Comparison of ENCODE assay signal across 28 cellular contexts in the genomic region with DNA sequence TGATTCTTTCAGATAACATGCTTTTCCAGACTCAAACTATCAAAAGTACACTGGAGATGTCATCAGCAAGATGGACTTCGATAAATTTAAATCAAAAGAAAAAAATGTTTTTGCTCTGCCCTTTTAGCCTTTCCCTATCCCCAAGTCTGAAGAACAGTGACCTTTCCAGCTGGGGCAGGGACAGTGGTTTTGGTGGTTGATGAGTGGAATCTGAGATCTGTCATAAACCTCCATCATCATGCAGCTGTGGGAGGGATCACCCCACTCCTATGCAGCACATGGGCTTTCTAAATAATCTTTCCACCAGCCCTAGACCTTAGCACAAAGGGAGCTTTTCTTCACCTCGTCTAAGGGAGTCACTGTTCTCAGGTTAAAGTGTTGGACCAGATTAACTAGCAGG.
A peak's percentile ranks its signal among the peaks of the same experiment; 100 is the strongest.
DNase-seq lines count a peak whose midpoint lies in the region; ATAC-seq and TF ChIP-seq lines count a peak whose summit lies in the region.
"Had no signal": no experiment of that assay in that cellular context is flagged by ENCODE, and none has a peak within 500 bp of the region (broad histone marks: within the 10 kb centered on the region; RNA-seq: fewer than 3 reads in every experiment).

No MANE protein-coding gene starts in this region.

- no peak overlapping the region for H2BK120ac ChIP-seq in IMR-90 (ENCODE audit: low read depth, low read length)

- no peak overlapping the region for H2AK9ac ChIP-seq in IMR-90 (replicated peaks; ENCODE audit: low read depth, low read length, poor library complexity)

- H3K9me3 ChIP-seq in IMR-90 (ENCODE audit: control insufficient read depth, insufficient read depth, low read length): no peaks in the 10 kb centered on the region
- H3K9me3 ChIP-seq: SJCRH30 had no signal

- no peak overlapping the region for H3K4ac ChIP-seq in IMR-90 (ENCODE audit: low read depth, low read length)

- no peak overlapping the region for H2BK20ac ChIP-seq in IMR-90 (ENCODE audit: low read depth, low read length)

- no peak for TF ChIP-seq CTCF in IMR-90 (conservative IDR thresholded peaks at IDR 0.05; ENCODE audit: low read depth, low read length)
- TF ChIP-seq CTCF in choroid plexus epithelial cell (conservative IDR thresholded peaks at IDR 0.05; ENCODE audit: low read depth, low read length): no peak

- H4K8ac ChIP-seq in IMR-90 (ENCODE audit: low read depth in 2 of 2, low read length in 2 of 2): no peak overlapping the region

- no CpG with 5 or more reads among the region's 2 CpGs for WGBS in IMR-90 (ENCODE audit: extremely low coverage in 2 of 2, insufficient read length in 1 of 2), 2 experiments

- in situ Hi-C loops in IMR-90 (cut with MboI; ENCODE audit: low sequenced_read_pairs): no loop called here

- POLR2A ChIA-PET in IMR-90 (lab: Charles Lee; ENCODE audit: unreplicated experiment): no interaction called here

- H2BK5ac ChIP-seq in IMR-90 (ENCODE audit: low read depth, low read length, poor library complexity, severe bottlenecking): no peak overlapping the region

- H3K56ac ChIP-seq in IMR-90 (ENCODE audit: extremely low read depth, insufficient read depth, low read length): no peak overlapping the region

- ATAC-seq in IMR-90 (ENCODE audit: low read depth) (no peak), HG02798 (IDR thresholded peaks at IDR 0.05; ENCODE audit: poor library complexity, unreplicated experiment) (no peak)
- ATAC-seq: activated CD4-positive, alpha-beta T cell treated with anti-CD3 and anti-CD28 coated beads for 36 hours; GM23338; HepG2; left cardiac atrium; naive thymus-derived CD8-positive, alpha-beta T cell; Panc1; stimulated activated effector memory CD8-positive, alpha-beta T cell treated with anti-CD3 and anti-CD28 coated beads, Interleukin-12 subunit alpha, Interleukin-12 subunit beta, amount 100 ng/mL, for 72 hours; T-helper 17 cell had no signal

- no peak overlapping the region for H3K14ac ChIP-seq in IMR-90 (replicated peaks; ENCODE audit: low read depth, low read length)

- peaks cover 2% of the 10 kb centered on the region; the same call in 1 of the 2 replicates for H3K4me1 ChIP-seq in IMR-90 (ENCODE audit: control insufficient read depth, insufficient read depth, low read length)
- H3K4me1 ChIP-seq: SJCRH30 had no signal

- no peak overlapping the region for H2BK15ac ChIP-seq in IMR-90 (ENCODE audit: low read depth, low read length)

- no peak overlapping the region for H3K18ac ChIP-seq in IMR-90 (ENCODE audit: low read depth, low read length)

- dilution Hi-C loops in IMR-90 (cut with HindIII; ENCODE audit: low sequenced_read_pairs, unreplicated experiment): no loop called here

- TF ChIP-seq POLR2A in IMR-90 (IDR thresholded peaks at IDR 0.05; ENCODE audit: low read depth, low read length): no peak

- H4K5ac ChIP-seq in IMR-90 (ENCODE audit: low read depth, low read length): no peak overlapping the region

- no peak overlapping the region for H4K91ac ChIP-seq in IMR-90 (ENCODE audit: insufficient read depth, low read depth, low read length)

- no TSS peak for BruUV-seq in IMR-90 (replicated peaks; lab: Mats Ljungman, UMichigan)

- DNase-seq in Daoy (ENCODE audit: low read depth) (peak; percentile 4), IMR-90 (peak; percentile 41), choroid plexus epithelial cell (ENCODE audit: low read depth) (peak; percentile 57), skeletal muscle cell (ENCODE audit: low read depth) (peak; percentile 9), NCI-H1048 (lab: John Stamatoyannopoulos, UW) (no peak)
- DNase-seq in activated CD8-positive, alpha-beta memory T cell treated with anti-CD3 and anti-CD28 coated beads, Interleukin-2, amount 50 U/mL, for 4 hours: no peak
- DNase-seq: activated CD4-positive, alpha-beta T cell treated with anti-CD3 and anti-CD28 coated beads for 36 hours; activated naive CD4-positive, alpha-beta T cell treated with anti-CD3 and anti-CD28 coated beads, Interleukin-2, amount 10 ng/mL, durations not matched to agents 7 days and 5 days; anterior cingulate cortex; CD4-positive, CD25-positive, alpha-beta regulatory T cell; central memory CD4-positive, alpha-beta T cell; GDM1; left cardiac atrium; mesendoderm; naive thymus-derived CD8-positive, alpha-beta T cell; NCI-H1105; NCI-H2029; NCI-H526 treated with DMSO at 0.1 percent for 48 hours; occipital lobe; stimulated activated CD4-positive, alpha-beta T cell treated with anti-CD3 and anti-CD28 coated beads, Interleukin-2, amount 100 ng/mL, for 24 hours; T-helper 17 cell had no signal

- H3K27ac ChIP-seq in IMR-90 (ENCODE audit: insufficient read depth, low read length): no peak overlapping the region
- H3K27ac ChIP-seq: SJCRH30 had no signal

- H3K36me3 ChIP-seq in IMR-90 (ENCODE audit: control insufficient read depth, insufficient read depth, low read length): no peaks in the 10 kb centered on the region
- H3K36me3 ChIP-seq: SJCRH30 had no signal

- no peak for TF ChIP-seq RAD21 in IMR-90 (IDR thresholded peaks at IDR 0.05; ENCODE audit: low read length)

- no peak overlapping the region for H3K9ac ChIP-seq in IMR-90 (ENCODE audit: low read depth, low read length)

- H3K4me3 ChIP-seq in IMR-90 (ENCODE audit: insufficient read depth, low read depth, low read length) (no peak overlapping the region), choroid plexus epithelial cell (ENCODE audit: low read depth, low read length) (no peak overlapping the region), skeletal muscle cell (ENCODE audit: low read depth, low read length) (no peak overlapping the region)
- H3K4me3 ChIP-seq: GM23338, SJCRH30, smooth muscle cell had no signal

- H3K4me2 ChIP-seq in IMR-90 (ENCODE audit: low read depth, low read length): no peak overlapping the region
- H3K4me2 ChIP-seq: GM23338, smooth muscle cell had no signal

- H2AFZ ChIP-seq in IMR-90 (replicated peaks; ENCODE audit: low read length, poor library complexity): no peak overlapping the region
- H2AFZ ChIP-seq: GM23338 had no signal

- H2AK5ac ChIP-seq in IMR-90 (ENCODE audit: low read depth, low read length): no peak overlapping the region

- H3K23ac ChIP-seq in IMR-90 (ENCODE audit: low read depth, low read length): no peak overlapping the region

- intact Hi-C loops in IMR-90 (cut with micrococcal nuclease): no loop called here

- H3K79me1 ChIP-seq in IMR-90 (ENCODE audit: low read depth in 1 of 2, low read length in 2 of 2): no peaks in the 10 kb centered on the region

- CTCF ChIA-PET in IMR-90 (lab: Yijun Ruan, JAX): no interaction called here

- no peaks in the 10 kb centered on the region for H3K9me1 ChIP-seq in IMR-90 (ENCODE audit: insufficient read depth, low read length)

- H4K20me1 ChIP-seq in IMR-90 (ENCODE audit: insufficient read depth, low read length): no peaks in the 10 kb centered on the region

- no peaks in the 10 kb centered on the region for H3K27me3 ChIP-seq in IMR-90 (ENCODE audit: control insufficient read depth, insufficient read depth, low read length)

TF ChIP-seq in IMR-90, 13 proteins besides CTCF, POLR2A, EP300 and RAD21:
- TF ChIP-seq RCOR1 (IDR thresholded peaks at IDR 0.05; ENCODE audit: insufficient replicate concordance, low read length) (no peak), MAZ (IDR thresholded peaks at IDR 0.05; ENCODE audit: borderline replicate concordance, low read depth, low read length) (no peak), FOS (IDR thresholded peaks at IDR 0.05; ENCODE audit: low read depth, low read length) (no peak), CHD1 (IDR thresholded peaks at IDR 0.05; ENCODE audit: low read depth, low read length) (no peak), CEBPB (IDR thresholded peaks at IDR 0.05; ENCODE audit: low read depth, low read length) (no peak), RFX5 (IDR thresholded peaks at IDR 0.05; ENCODE audit: low read depth, low read length) (no peak), NFE2L2 (IDR thresholded peaks at IDR 0.05; ENCODE audit: low read depth, low read length) (no peak), SMC3 (IDR thresholded peaks at IDR 0.05; ENCODE audit: low read depth, low read length) (no peak)
- TF ChIP-seq, protein P1, sequence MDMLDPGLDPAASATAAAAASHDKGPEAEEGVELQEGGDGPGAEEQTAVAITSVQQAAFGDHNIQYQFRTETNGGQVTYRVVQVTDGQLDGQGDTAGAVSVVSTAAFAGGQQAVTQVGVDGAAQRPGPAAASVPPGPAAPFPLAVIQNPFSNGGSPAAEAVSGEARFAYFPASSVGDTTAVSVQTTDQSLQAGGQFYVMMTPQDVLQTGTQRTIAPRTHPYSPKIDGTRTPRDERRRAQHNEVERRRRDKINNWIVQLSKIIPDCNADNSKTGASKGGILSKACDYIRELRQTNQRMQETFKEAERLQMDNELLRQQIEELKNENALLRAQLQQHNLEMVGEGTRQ (IDR thresholded peaks at IDR 0.05; ENCODE audit: low read depth, low read length): no peak

Comparison
In these comparisons a context has a peak if more than half of its experiments do, and no peak if none do; other contexts are left out.
1. DNase-seq: peak in Daoy (single experiment), IMR-90 (single experiment), choroid plexus epithelial cell (single experiment) and skeletal muscle cell (single experiment); none in activated CD8-positive, alpha-beta memory T cell treated with anti-CD3 and anti-CD28 coated beads, Interleukin-2, amount 50 U/mL, for 4 hours (single experiment) and NCI-H1048 (single experiment).